ENCODE assay signal across 1 cellular context in genomic region chr10:110306452-110306768, GRCh38.
TF ChIP-seq lines count a peak whose summit lies in the region.

No MANE protein-coding gene starts in this region.

TF ChIP-seq in A549, 52 proteins besides CTCF, POLR2A, EP300 and RAD21 (continued from another document):
- TF ChIP-seq, protein P1, sequence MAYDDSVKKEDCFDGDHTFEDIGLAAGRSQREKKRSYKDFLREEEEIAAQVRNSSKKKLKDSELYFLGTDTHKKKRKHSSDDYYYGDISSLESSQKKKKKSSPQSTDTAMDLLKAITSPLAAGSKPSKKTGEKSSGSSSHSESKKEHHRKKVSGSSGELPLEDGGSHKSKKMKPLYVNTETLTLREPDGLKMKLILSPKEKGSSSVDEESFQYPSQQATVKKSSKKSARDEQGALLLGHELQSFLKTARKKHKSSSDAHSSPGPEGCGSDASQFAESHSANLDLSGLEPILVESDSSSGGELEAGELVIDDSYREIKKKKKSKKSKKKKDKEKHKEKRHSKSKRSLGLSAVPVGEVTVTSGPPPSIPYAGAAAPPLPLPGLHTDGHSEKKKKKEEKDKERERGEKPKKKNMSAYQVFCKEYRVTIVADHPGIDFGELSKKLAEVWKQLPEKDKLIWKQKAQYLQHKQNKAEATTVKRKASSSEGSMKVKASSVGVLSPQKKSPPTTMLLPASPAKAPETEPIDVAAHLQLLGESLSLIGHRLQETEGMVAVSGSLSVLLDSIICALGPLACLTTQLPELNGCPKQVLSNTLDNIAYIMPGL (CRISPR knock-in tag; IDR thresholded peaks at IDR 0.05; ENCODE audit: borderline replicate concordance): no peak
- no peak for TF ChIP-seq NPAS2 (CRISPR knock-in tag; IDR thresholded peaks at IDR 0.05; ENCODE audit: borderline replicate concordance)
- no peak for TF ChIP-seq ZSCAN20 (CRISPR knock-in tag; IDR thresholded peaks at IDR 0.05)
- TF ChIP-seq ZNF302 (CRISPR knock-in tag; IDR thresholded peaks at IDR 0.05): no peak
- no peak for TF ChIP-seq RCOR1 (IDR thresholded peaks at IDR 0.05; ENCODE audit: low read depth, low read length)
- no peak for TF ChIP-seq CEBPB (IDR thresholded peaks at IDR 0.05)
- TF ChIP-seq SREBF2 (IDR thresholded peaks at IDR 0.05): no peak
